8 cellular contexts compared by ENCODE assay signal in the genomic region with DNA sequence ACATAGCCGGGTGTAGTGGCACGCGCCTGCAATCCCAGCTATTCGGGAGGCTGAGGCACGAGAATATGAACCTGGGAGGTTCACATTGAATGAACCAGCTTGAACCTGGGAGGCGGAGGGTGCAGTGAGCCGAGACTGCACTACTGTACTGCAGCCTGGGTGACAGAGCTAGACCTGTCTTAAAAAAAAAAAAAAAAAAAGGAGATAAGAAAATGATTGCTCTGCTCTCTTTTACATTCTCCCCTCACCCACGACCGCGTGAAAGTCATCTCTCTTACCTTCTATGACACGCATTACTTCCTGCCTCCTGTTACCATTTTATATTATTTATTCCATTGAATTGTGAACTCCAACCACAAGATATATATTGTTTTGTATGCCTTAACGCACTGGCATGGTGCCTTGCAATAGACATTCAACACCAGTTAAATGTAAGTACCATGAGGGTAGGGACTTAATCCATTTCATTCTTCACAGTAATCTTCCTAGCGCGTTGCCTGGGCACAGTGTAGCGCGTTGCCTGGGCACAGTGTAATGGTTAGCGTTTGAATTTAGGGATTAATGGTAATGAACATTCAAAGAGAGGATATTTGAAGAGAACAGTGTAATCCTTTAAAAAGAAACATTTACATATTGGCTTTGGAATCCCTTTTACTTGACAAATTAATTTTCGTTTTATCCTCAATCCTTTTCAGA. TPM values are rescaled to one million over a fixed set of nuclear protein-coding genes. Genes with fewer than 3 reads are reported as not detected.
DNase-seq lines count a peak whose midpoint lies in the region; ATAC-seq and TF ChIP-seq lines count a peak whose summit lies in the region.

No MANE protein-coding gene starts in this region.

- no peaks in the 10 kb centered on the region for H3K9me2 ChIP-seq in hepatocyte (replicated peaks; ENCODE audit: insufficient read depth)

- no peaks in the 10 kb centered on the region for H3K9me3 Mint-ChIP-seq in activated T-cell treated with anti-CD3 and anti-CD28 coated beads, Interleukin-2, amount 50 U/mL, for 72 hours

- no peaks in the 10 kb centered on the region for H3K9me3 ChIP-seq in hepatocyte (ENCODE audit: low read depth)

- H3K4me1 Mint-ChIP-seq in activated T-cell treated with anti-CD3 and anti-CD28 coated beads, Interleukin-2, amount 50 U/mL, for 72 hours (ENCODE audit: low read depth): peaks cover 77% of the 10 kb centered on the region

- H3K27ac Mint-ChIP-seq in activated T-cell treated with anti-CD3 and anti-CD28 coated beads, Interleukin-2, amount 50 U/mL, for 72 hours: peak overlapping the region; percentile 99

- H3K27me3 Mint-ChIP-seq in activated T-cell treated with anti-CD3 and anti-CD28 coated beads, Interleukin-2, amount 50 U/mL, for 72 hours (ENCODE audit: low read depth): no peaks in the 10 kb centered on the region

- H3K79me2 ChIP-seq in hepatocyte: peaks cover 72% of the 10 kb centered on the region

- peaks cover 24 to 33% of the 10 kb centered on the region in 2 donors for H3K36me3 Mint-ChIP-seq in activated T-cell treated with anti-CD3 and anti-CD28 coated beads, Interleukin-2, amount 50 U/mL, for 72 hours (ENCODE audit: insufficient read depth in 2 of 2)

- no peak for TF ChIP-seq CTCF in hepatocyte (IDR thresholded peaks at IDR 0.05; ENCODE audit: poor library complexity)

- peaks cover 29% of the 10 kb centered on the region for H3K4me1 ChIP-seq in hepatocyte (ENCODE audit: insufficient read depth)

- peak; percentile 28 for DNase-seq in Jurkat, Clone E6-1 (ENCODE audit: low read depth, low spot score)
- DNase-seq in activated T-cell treated with anti-CD3 and anti-CD28 coated beads, Interleukin-2, amount 50 U/mL, for 72 hours: peak; percentile 52 to 61
- DNase-seq in hepatocyte (ENCODE audit: low spot score): peak; percentile 10
- peak; percentile 31 to 38 for DNase-seq in stimulated activated CD8-positive, alpha-beta memory T cell treated with anti-CD3 and anti-CD28 coated beads, Interleukin-7, amount 100 ng/mL, for 4 hours (ENCODE audit: low read depth in 2 of 2)
- DNase-seq in NCI-H187 (lab: John Stamatoyannopoulos, UW): no peak

- peak overlapping the region; percentile 99 to 100 for H3K4me3 Mint-ChIP-seq in activated T-cell treated with anti-CD3 and anti-CD28 coated beads, Interleukin-2, amount 50 U/mL, for 72 hours

- no peak overlapping the region for H2AFZ ChIP-seq in hepatocyte

- peaks cover 61% of the 10 kb centered on the region for H4K20me1 ChIP-seq in hepatocyte (ENCODE audit: insufficient read depth, poor library complexity, severe bottlenecking)

- peak; percentile 26 to 30 for ATAC-seq in activated T-cell treated with anti-CD3 and anti-CD28 coated beads, Interleukin-2, amount 50 U/mL, for 72 hours (replicated peaks in 1 of 2)
- ATAC-seq in GM21723 (IDR thresholded peaks at IDR 0.05; ENCODE audit: unreplicated experiment): no peak
- ATAC-seq in GM21717 (IDR thresholded peaks at IDR 0.05; ENCODE audit: unreplicated experiment): no peak
- no peak for ATAC-seq in GM19463 (IDR thresholded peaks at IDR 0.05; ENCODE audit: unreplicated experiment)

- no peak overlapping the region for H3K4me3 ChIP-seq in Jurkat, Clone E6-1 (ENCODE audit: low read length)
- H3K4me3 ChIP-seq in hepatocyte: peak overlapping the region; percentile 77

- peak overlapping the region; percentile 78 for H3K4me2 ChIP-seq in hepatocyte

- H3K27ac ChIP-seq in hepatocyte: peak overlapping the region; percentile 100

- 78% methylated on average over 18 of the region's 18 CpGs for WGBS in hepatocyte (ENCODE audit: low lambda C conversion rate, missing lambda C conversion rate)

- H3K27me3 ChIP-seq in hepatocyte: no peaks in the 10 kb centered on the region

- no peaks in the 10 kb centered on the region for H3K36me3 ChIP-seq in hepatocyte (replicated peaks; ENCODE audit: insufficient read depth, low read depth)

RNA-seq across cellular contexts. Expression of a gene that starts 2.7 kb away (rescaled TPM):
- polyA plus RNA-seq in Jurkat, Clone E6-1 (2012; ENCODE audit: insufficient read depth, insufficient read length): 192 TPM
- 100 to 1,000 TPM; 162 to 209 TPM for total RNA-seq in activated T-cell treated with anti-CD3 and anti-CD28 coated beads, Interleukin-2, amount 50 U/mL, for 72 hours
- total RNA-seq in hepatocyte: 257 and 264 TPM in 2 replicates
- polyA plus RNA-seq in hepatocyte: 164 and 179 TPM in 2 replicates

Comparison
In these comparisons a context has a peak if more than half of its experiments do, and no peak if none do; other contexts are left out.
1. DNase-seq: peak in Jurkat, Clone E6-1 (single experiment), activated T-cell treated with anti-CD3 and anti-CD28 coated beads, Interleukin-2, amount 50 U/mL, for 72 hours (2 of 2), hepatocyte (single experiment) and stimulated activated CD8-positive, alpha-beta memory T cell treated with anti-CD3 and anti-CD28 coated beads, Interleukin-7, amount 100 ng/mL, for 4 hours (2 of 2); none in NCI-H187 (0 of 2).
2. ATAC-seq: peak in activated T-cell treated with anti-CD3 and anti-CD28 coated beads, Interleukin-2, amount 50 U/mL, for 72 hours (2 of 2); none in GM21723 (single experiment), GM21717 (single experiment) and GM19463 (single experiment).